ENCODE assay signal across 1 cellular context in the genomic region with DNA sequence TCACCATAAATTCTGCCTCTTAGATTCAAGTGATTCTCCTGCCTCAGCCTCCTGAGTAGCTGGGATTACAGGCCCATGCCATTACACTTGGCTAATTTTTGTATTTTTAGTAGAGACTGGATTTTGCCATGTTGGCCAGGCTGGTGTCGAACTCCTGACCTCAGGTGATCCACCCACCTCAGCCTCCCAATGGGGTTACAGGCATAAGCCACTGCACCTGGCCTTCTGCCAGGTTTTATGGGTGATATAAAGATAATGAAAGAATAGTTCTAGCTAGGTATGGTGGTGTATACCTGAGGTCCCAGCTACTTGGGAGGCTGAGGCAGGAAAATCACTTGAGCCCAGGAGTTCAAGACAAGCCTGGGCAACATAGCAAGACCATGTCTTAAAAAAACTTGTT. TPM values are rescaled to one million over a fixed set of nuclear protein-coding genes. Genes with fewer than 3 reads are reported as not detected.
"Had no signal": no experiment of that assay in that cellular context is flagged by ENCODE, and none has a peak within 500 bp of the region (broad histone marks: within the 10 kb centered on the region; RNA-seq: fewer than 3 reads in every experiment).

No MANE protein-coding gene starts in this region.

RNA-seq across cellular contexts. Expression of gene VASH2, which starts 14.7 kb away (rescaled TPM):
- total RNA-seq: bronchial epithelial cell had no signal
